ENCODE assay signal across 8 cellular contexts in the genomic region with DNA sequence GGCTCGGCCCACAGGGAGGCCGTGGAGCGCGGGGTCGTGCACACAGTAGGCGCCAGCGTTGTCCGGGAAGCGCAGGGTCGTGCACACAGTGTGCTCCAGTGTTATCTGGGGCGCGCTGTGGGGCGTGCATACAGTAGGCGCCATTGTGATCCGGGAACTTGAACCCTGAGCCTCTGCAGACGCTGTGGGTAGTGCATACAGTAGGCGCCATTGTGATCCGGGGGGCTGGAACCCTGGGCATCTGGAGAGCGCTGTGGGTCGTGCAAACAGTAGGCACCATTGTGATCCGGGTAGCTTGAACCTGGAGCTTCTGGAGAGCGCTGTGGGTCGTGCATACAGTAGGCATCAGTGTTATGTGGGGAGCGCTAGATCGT. TPM values are rescaled to one million over a fixed set of nuclear protein-coding genes. Genes with fewer than 3 reads are reported as not detected.
DNase-seq lines count a peak whose midpoint lies in the region; ATAC-seq and TF ChIP-seq lines count a peak whose summit lies in the region.

No MANE protein-coding gene starts in this region.

- 0 out of 2 replicates have a peak, but pooled peaks cover under 1% of the 10 kb centered on the region for H4K20me1 ChIP-seq in BLaER1
- no peaks in the 10 kb centered on the region for H4K20me1 ChIP-seq in MM.1S (ENCODE audit: insufficient read depth, low read length)

- H3K4me3 Mint-ChIP-seq in effector memory CD8-positive, alpha-beta T cell, result peak overlapping the region; percentile 70 to 71
- peak overlapping the region; percentile 87 for H3K4me3 Mint-ChIP-seq in natural killer cell treated with Interleukin-12 subunit alpha and Interleukin-12 subunit beta and Interleukin-15 and Interleukin-18, amount 100 ng/mL, for 72 hours

- H3K9me2 ChIP-seq in MM.1S (replicated peaks; ENCODE audit: insufficient read depth, low read length), result no peaks in the 10 kb centered on the region

- peaks cover 8% of the 10 kb centered on the region; the same call in 1 of the 2 replicates for H3K36me3 ChIP-seq in BLaER1
- H3K36me3 ChIP-seq in MM.1S (replicated peaks; ENCODE audit: insufficient read depth, low read length), result no peaks in the 10 kb centered on the region

- no peaks in the 10 kb centered on the region for H3K9me3 Mint-ChIP-seq in effector memory CD8-positive, alpha-beta T cell
- H3K9me3 Mint-ChIP-seq in natural killer cell treated with Interleukin-12 subunit alpha and Interleukin-12 subunit beta and Interleukin-15 and Interleukin-18, amount 100 ng/mL, for 72 hours, result no peaks in the 10 kb centered on the region

- H3K4me3 ChIP-seq in BLaER1 (peak overlapping the region; percentile 88), MM.1S (ENCODE audit: low read length) (peak overlapping the region; percentile 79)

- peak overlapping the region; percentile 60 to 87 for H3K27ac Mint-ChIP-seq in effector memory CD8-positive, alpha-beta T cell
- peak overlapping the region in 1 of 2 donors; percentile 18 for H3K27ac Mint-ChIP-seq in natural killer cell treated with Interleukin-12 subunit alpha and Interleukin-12 subunit beta and Interleukin-15 and Interleukin-18, amount 100 ng/mL, for 72 hours

- peaks cover 25% of the 10 kb centered on the region for H3K36me3 Mint-ChIP-seq in effector memory CD8-positive, alpha-beta T cell (ENCODE audit: insufficient read depth)
- no peaks in the 10 kb centered on the region for H3K36me3 Mint-ChIP-seq in natural killer cell treated with Interleukin-12 subunit alpha and Interleukin-12 subunit beta and Interleukin-15 and Interleukin-18, amount 100 ng/mL, for 72 hours

- H3K27ac ChIP-seq in BLaER1 (peak overlapping the region; percentile 98), MM.1S (ENCODE audit: low read length) (no peak overlapping the region)

- 0 out of 2 replicates have a peak overlapping the region, but pooled peaks have one; percentile 39 for H2AFZ ChIP-seq in MM.1S (ENCODE audit: low read length)

- H3K27me3 ChIP-seq in BLaER1, result no peaks in the 10 kb centered on the region
- no peaks in the 10 kb centered on the region for H3K27me3 ChIP-seq in MM.1S (replicated peaks; ENCODE audit: insufficient read depth, low read length)

- peak overlapping the region; percentile 88 for H3K9ac ChIP-seq in BLaER1
- H3K9ac ChIP-seq in MM.1S (ENCODE audit: low read length), result peak overlapping the region; percentile 76

- H3K4me2 ChIP-seq in BLaER1 (peak overlapping the region; percentile 64), MM.1S (ENCODE audit: low read depth, low read length) (peak overlapping the region; percentile 72; the same call in 1 of the 2 replicates)

- peaks cover 45% of the 10 kb centered on the region for H3K4me1 ChIP-seq in BLaER1
- H3K4me1 ChIP-seq in MM.1S (ENCODE audit: low read length), result no peaks in the 10 kb centered on the region

- H3K27me3 Mint-ChIP-seq in effector memory CD8-positive, alpha-beta T cell, result no peaks in the 10 kb centered on the region
- H3K27me3 Mint-ChIP-seq in natural killer cell treated with Interleukin-12 subunit alpha and Interleukin-12 subunit beta and Interleukin-15 and Interleukin-18, amount 100 ng/mL, for 72 hours, result no peaks in the 10 kb centered on the region

- DNase-seq in MM.1S (no peak), H4 (ENCODE audit: low spot score) (no peak), GOT3 (lab: John Stamatoyannopoulos, UW) (no peak), germinal center (ENCODE audit: low spot score) (no peak)
- no peak for DNase-seq in effector memory CD8-positive, alpha-beta T cell
- no peak for DNase-seq in natural killer cell treated with Interleukin-12 subunit alpha and Interleukin-12 subunit beta and Interleukin-15 and Interleukin-18, amount 100 ng/mL, for 72 hours (ENCODE audit: low spot score)

- H3K4me1 Mint-ChIP-seq in effector memory CD8-positive, alpha-beta T cell (ENCODE audit: low read depth in 2 of 2), result peaks cover 31 to 48% of the 10 kb centered on the region in 2 donors
- H3K4me1 Mint-ChIP-seq in natural killer cell treated with Interleukin-12 subunit alpha and Interleukin-12 subunit beta and Interleukin-15 and Interleukin-18, amount 100 ng/mL, for 72 hours (ENCODE audit: low read depth in 2 of 2), result peaks cover 28 to 49% of the 10 kb centered on the region in 2 donors

- H3K9me3 ChIP-seq in BLaER1 (no peaks in the 10 kb centered on the region), MM.1S (replicated peaks; ENCODE audit: insufficient read depth, low read length) (no peaks in the 10 kb centered on the region)

- ATAC-seq in effector memory CD8-positive, alpha-beta T cell (replicated peaks), result no peak
- no peak for ATAC-seq in natural killer cell treated with Interleukin-12 subunit alpha and Interleukin-12 subunit beta and Interleukin-15 and Interleukin-18, amount 100 ng/mL, for 72 hours
- ATAC-seq in GM18867 (IDR thresholded peaks at IDR 0.05; ENCODE audit: unreplicated experiment), result no peak

- peaks cover 9% of the 10 kb centered on the region; the same call in 1 of the 2 replicates for H3F3A ChIP-seq in MM.1S (ENCODE audit: insufficient read depth, low read length)

- TF ChIP-seq CTCF in MM.1S (IDR thresholded peaks at IDR 0.05; ENCODE audit: low read length), result no peak

- peaks cover 59% of the 10 kb centered on the region for H3K79me2 ChIP-seq in MM.1S (ENCODE audit: low read length)

RNA-seq across cellular contexts. Expression of a gene that starts 0.8 kb away (rescaled TPM):
- 10 to 100 TPM; 18.0 to 37.4 TPM for total RNA-seq in natural killer cell treated with Interleukin-12 subunit alpha and Interleukin-12 subunit beta and Interleukin-15 and Interleukin-18, amount 100 ng/mL, for 72 hours
- total RNA-seq in H4 (2014; rRNA removed; shearing (Covaris generic)), result 2.7 and 4.9 TPM in 2 replicates
